In the genomic region with DNA sequence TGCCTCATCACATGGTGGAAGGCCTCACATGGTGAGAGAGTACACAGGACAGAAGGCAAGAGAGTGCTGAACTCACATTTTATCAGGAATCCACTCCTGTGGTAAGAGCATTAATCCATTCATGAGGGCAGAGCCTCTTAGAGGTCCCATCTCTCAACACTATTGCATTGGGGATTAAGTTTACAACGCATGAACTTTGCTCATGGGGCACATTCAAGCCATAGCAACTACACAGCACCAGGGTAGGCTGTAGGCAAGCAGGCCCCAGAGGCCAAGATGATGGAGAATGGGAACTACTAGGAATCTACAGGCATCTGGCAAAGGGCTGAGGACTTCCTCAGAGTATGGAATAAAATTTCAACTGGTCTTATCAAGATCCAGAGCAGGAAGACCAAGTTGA, we compare ENCODE assay signal across 24 cellular contexts.
"Had no signal": no experiment of that assay in that cellular context is flagged by ENCODE, and none has a peak within 500 bp of the region (broad histone marks: within the 10 kb centered on the region; RNA-seq: fewer than 3 reads in every experiment).

No MANE protein-coding gene starts in this region.

- H3K36me3 Mint-ChIP-seq: activated CD4-positive, alpha-beta memory T cell treated with anti-CD3 and anti-CD28 coated beads for 36 hours had no signal

- H3K36me3 ChIP-seq: heart right ventricle, pancreas, suprapubic skin, tibial artery, upper lobe of right lung, WERI-Rb-1 had no signal

- H3K4me1 ChIP-seq: heart right ventricle, pancreas, psoas muscle, suprapubic skin, tibial artery, upper lobe of right lung had no signal

- H3K27me3 ChIP-seq: heart right ventricle, pancreas, suprapubic skin, tibial artery, upper lobe of right lung had no signal

- ATAC-seq: activated naive CD4-positive, alpha-beta T cell treated with anti-CD3 and anti-CD28 coated beads, Interleukin-2, amount 50 U/mL, for 72 hours; activated T-cell treated with anti-CD3 and anti-CD28 coated beads, Interleukin-2, amount 50 U/mL, for 4 hours; heart right ventricle; left colon; pancreas; psoas muscle; upper lobe of right lung had no signal

- H3K9me3 ChIP-seq: pancreas, psoas muscle, suprapubic skin had no signal

- H3K27ac ChIP-seq: heart right ventricle, pancreas, psoas muscle, suprapubic skin, tibial artery, upper lobe of right lung, WERI-Rb-1 had no signal

- H3K27ac Mint-ChIP-seq: activated CD4-positive, alpha-beta memory T cell treated with anti-CD3 and anti-CD28 coated beads for 36 hours; activated CD4-positive, alpha-beta T cell treated with anti-CD3 and anti-CD28 coated beads, Interleukin-2, amount 10 ng/mL, durations not matched to agents 24 days and 14 days; activated T-helper 2 cell treated with anti-CD3 and anti-CD28 coated beads, Interferon-gamma antibody, Interleukin-2, Interleukin-4, amounts not matched to agents 10 μg/mL and 5 μg/mL and 100 μg/mL, durations not matched to agents 14 hours and 24 hours and 36 hours; T-helper 1 cell treated with Interleukin-12 subunit alpha and Interleukin-12 subunit beta and Interleukin-4 antibody, amounts not matched to agents 30 μg/mL and 1 μg/mL, for 36 hours had no signal

- H3K27me3 Mint-ChIP-seq: activated CD4-positive, alpha-beta memory T cell treated with anti-CD3 and anti-CD28 coated beads for 36 hours; activated CD4-positive, alpha-beta T cell treated with anti-CD3 and anti-CD28 coated beads, Interleukin-2, amount 10 ng/mL, durations not matched to agents 24 days and 14 days had no signal

- H3K4me3 Mint-ChIP-seq: activated CD4-positive, alpha-beta memory T cell treated with anti-CD3 and anti-CD28 coated beads for 36 hours; activated CD4-positive, alpha-beta T cell treated with anti-CD3 and anti-CD28 coated beads, Interleukin-2, amount 10 ng/mL, durations not matched to agents 24 days and 14 days; activated T-cell treated with anti-CD3 and anti-CD28 coated beads, Interleukin-2, amount 50 U/mL, for 4 hours; T-helper 1 cell treated with Interleukin-12 subunit alpha and Interleukin-12 subunit beta and Interleukin-4 antibody, amounts not matched to agents 30 μg/mL and 1 μg/mL, for 36 hours had no signal

- H3K4me3 ChIP-seq: heart right ventricle, pancreas, psoas muscle, suprapubic skin, tibial artery, upper lobe of right lung had no signal

- DNase-seq: activated CD4-positive, alpha-beta memory T cell treated with anti-CD3 and anti-CD28 coated beads for 36 hours; activated CD4-positive, alpha-beta T cell treated with anti-CD3 and anti-CD28 coated beads, Interleukin-2, amount 10 ng/mL, durations not matched to agents 24 days and 14 days; activated CD4-positive, CD25-positive, alpha-beta regulatory T cell treated with anti-CD3 and anti-CD28 coated beads, Interleukin-2, amount 50 U/mL, for 72 hours; activated T-cell treated with anti-CD3 and anti-CD28 coated beads, Interleukin-2, amount 50 U/mL, for 4 hours; cortex of kidney; foreskin fibroblast; heart right ventricle; kidney; left colon; mammary epithelial cell; nucleus accumbens; pancreas; psoas muscle; stimulated activated CD4-positive, alpha-beta T cell treated with anti-CD3 and anti-CD28 coated beads, Interleukin-15, amount 100 ng/mL, for 24 hours; stimulated activated CD4-positive, alpha-beta T cell treated with anti-CD3 and anti-CD28 coated beads, Interleukin-2, amount 100 ng/mL, for 24 hours; stimulated activated naive CD4-positive, alpha-beta T cell; T1000; tibial artery; upper lobe of right lung; WERI-Rb-1 had no signal
